In genomic region chr19:50835103-50835784, GRCh38 we compare ENCODE assay signal across 8 cellular contexts. TPM values are rescaled to one million over a fixed set of nuclear protein-coding genes. Genes with fewer than 3 reads are reported as not detected.
DNase-seq lines count a peak whose midpoint lies in the region; ATAC-seq and TF ChIP-seq lines count a peak whose summit lies in the region.
"Had no signal": no experiment of that assay in that cellular context is flagged by ENCODE, and none has a peak within 500 bp of the region (broad histone marks: within the 10 kb centered on the region; RNA-seq: fewer than 3 reads in every experiment).

No MANE protein-coding gene starts in this region.

- no peaks in the 10 kb centered on the region for H3K9me3 ChIP-seq in SJCRH30 (replicated peaks)
- H3K9me3 ChIP-seq in adrenal gland (replicated peaks in 1 of 3), result no peaks in the 10 kb centered on the region

- H3K36me3 ChIP-seq in SJCRH30 (no peaks in the 10 kb centered on the region), rectal smooth muscle tissue (ENCODE audit: control insufficient read depth, insufficient read depth, low read length) (no peaks in the 10 kb centered on the region), adrenal gland (replicated peaks in 1 of 2) (no peaks in the 10 kb centered on the region)

- H3K4me3 ChIP-seq in SJCRH30 (peak overlapping the region; percentile 61), rectal smooth muscle tissue (ENCODE audit: low read length) (peak overlapping the region; percentile 63), adrenal gland (peak overlapping the region in 2 of 4 donors; percentile 46 to 54)

- H3K27ac ChIP-seq in SJCRH30 (no peak overlapping the region), foreskin keratinocyte (no peak overlapping the region), rectal smooth muscle tissue (ENCODE audit: low read depth, low read length) (no peak overlapping the region), adrenal gland (peak overlapping the region in 2 of 5 donors; percentile 45 to 78)

- intact Hi-C loops in adrenal gland (cut with DNase I), result no loop called here

- WGBS in adrenal gland, 4 donors, result 31 to 84% (median 33%) methylated on average over 4 to 13 of the region's 13 CpGs

- H3K9ac ChIP-seq in rectal smooth muscle tissue (ENCODE audit: low read length), result peak overlapping the region; percentile 29

- TF ChIP-seq POLR2A in adrenal gland (IDR thresholded peaks at IDR 0.05), result no peak

- no peak for TF ChIP-seq CTCF in foreskin keratinocyte (conservative IDR thresholded peaks at IDR 0.05)
- no peak for TF ChIP-seq CTCF in adrenal gland (IDR thresholded peaks at IDR 0.05)

- H3K4me1 ChIP-seq in SJCRH30 (peaks cover 9% of the 10 kb centered on the region), foreskin keratinocyte (peaks cover 6% of the 10 kb centered on the region), rectal smooth muscle tissue (ENCODE audit: control insufficient read depth, insufficient read depth, low read length) (peaks cover 2% of the 10 kb centered on the region), adrenal gland (replicated peaks in 1 of 2) (peaks cover 2 to 10% of the 10 kb centered on the region in 2 donors)

- DNase-seq in SJCRH30 (peak; percentile 22 to 47), foreskin keratinocyte (peak in 1 of 2 donors; percentile 31), ecto neural progenitor cell (ENCODE audit: low spot score) (no peak), adrenal gland (no peak), GM19240 (ENCODE audit: insufficient read length, low spot score) (no peak)

- ATAC-seq in GM18867 (IDR thresholded peaks at IDR 0.05; ENCODE audit: unreplicated experiment) (peak; percentile 10), foreskin keratinocyte (peak; percentile 14)

- H3K27me3 ChIP-seq in SJCRH30 (no peaks in the 10 kb centered on the region), foreskin keratinocyte (peaks cover 10% of the 10 kb centered on the region), rectal smooth muscle tissue (ENCODE audit: control insufficient read depth, insufficient read depth, low read length) (peaks cover 7% of the 10 kb centered on the region), adrenal gland (no peaks in the 10 kb centered on the region)

RNA-seq across cellular contexts. Expression of gene KLK15, which starts 1.9 kb away (rescaled TPM):
- not detected in 2 replicates for total RNA-seq in SJCRH30 (2014; rRNA removed; shearing (Covaris generic))
- total RNA-seq in foreskin keratinocyte (not detected in 2 replicates), adrenal gland (1 to 10 TPM in 4 of 8 donors, under 1 TPM in 2, not detected in 2; 0.32 to 5.1 (median 1.3) TPM)
- polyA plus RNA-seq in foreskin keratinocyte (not detected in 2 replicates), adrenal gland (1 to 10 TPM in 1 of 3 donors, under 1 TPM in 2; 0.15 to 1.7 (median 0.34) TPM)
- total RNA-seq: activated CD8-positive, alpha-beta memory T cell treated with anti-CD3 and anti-CD28 coated beads for 36 hours had no signal

RNA-seq across cellular contexts. Expression of gene KLK1, which starts 11.7 kb away (rescaled TPM):
- 0.13 and 0.18 TPM in 2 replicates for total RNA-seq in SJCRH30 (2014; rRNA removed; shearing (Covaris generic))
- total RNA-seq in foreskin keratinocyte, result 1.1 and 1.3 TPM in 2 replicates
- polyA plus RNA-seq in foreskin keratinocyte, result 3.9 and 5.0 TPM in 2 replicates
- 1 to 10 TPM in 6 of 8 donors, not detected in 2; 1.4 to 8.6 (median 2.4) TPM for total RNA-seq in adrenal gland
- polyA plus RNA-seq in adrenal gland, result 10 to 100 TPM in 2 of 3 donors, 1 to 10 TPM in 1; 1.1 to 26.5 (median 11.2) TPM

RNA-seq across cellular contexts. Expression of gene KLK3, which starts 19.5 kb away (rescaled TPM):
- total RNA-seq in SJCRH30 (2014; rRNA removed; shearing (Covaris generic)), result not detected in 2 replicates
- total RNA-seq in foreskin keratinocyte, result not detected in 2 replicates
- polyA plus RNA-seq in foreskin keratinocyte, result not detected in 2 replicates
- total RNA-seq in adrenal gland, result 1 to 10 TPM in 2 of 8 donors, under 1 TPM in 2, not detected in 4; 0.31 to 4.8 (median 2.5) TPM
- 10 to 100 TPM in 1 of 3 donors, 1 to 10 TPM in 1, under 1 TPM in 1; 0.35 to 26.0 (median 1.3) TPM for polyA plus RNA-seq in adrenal gland
- total RNA-seq: activated CD8-positive, alpha-beta memory T cell treated with anti-CD3 and anti-CD28 coated beads for 36 hours had no signal

RNA-seq across cellular contexts. Expression of gene KLK2, which starts 38.0 kb away (rescaled TPM):
- total RNA-seq in SJCRH30 (2014; rRNA removed; shearing (Covaris generic)), result not detected in 2 replicates
- total RNA-seq in foreskin keratinocyte, result not detected in 2 replicates
- polyA plus RNA-seq in foreskin keratinocyte, result not detected in 2 replicates
- total RNA-seq in adrenal gland, result under 1 TPM in 1 of 8 donors, not detected in 7; 0.61 TPM
- under 1 TPM in 1 of 3 donors, not detected in 2; 0.20 TPM for polyA plus RNA-seq in adrenal gland
- total RNA-seq: activated CD8-positive, alpha-beta memory T cell treated with anti-CD3 and anti-CD28 coated beads for 36 hours had no signal

RNA-seq across cellular contexts. Expression of gene ACP4, which starts 45.0 kb away (rescaled TPM):
- not detected in 2 replicates for total RNA-seq in SJCRH30 (2014; rRNA removed; shearing (Covaris generic))
- not detected in 2 replicates for total RNA-seq in foreskin keratinocyte
- not detected in 2 replicates for polyA plus RNA-seq in foreskin keratinocyte
- total RNA-seq in adrenal gland, result not detected
- not detected for polyA plus RNA-seq in adrenal gland
- total RNA-seq: activated CD8-positive, alpha-beta memory T cell treated with anti-CD3 and anti-CD28 coated beads for 36 hours had no signal

Comparison
In these comparisons a context has a peak if more than half of its experiments do, and no peak if none do; other contexts are left out.
1. DNase-seq: peak in SJCRH30 (2 of 2); none in ecto neural progenitor cell (single experiment), adrenal gland (0 of 7) and GM19240 (single experiment).